ENCODE assay signal across 8 cellular contexts in the genomic region with DNA sequence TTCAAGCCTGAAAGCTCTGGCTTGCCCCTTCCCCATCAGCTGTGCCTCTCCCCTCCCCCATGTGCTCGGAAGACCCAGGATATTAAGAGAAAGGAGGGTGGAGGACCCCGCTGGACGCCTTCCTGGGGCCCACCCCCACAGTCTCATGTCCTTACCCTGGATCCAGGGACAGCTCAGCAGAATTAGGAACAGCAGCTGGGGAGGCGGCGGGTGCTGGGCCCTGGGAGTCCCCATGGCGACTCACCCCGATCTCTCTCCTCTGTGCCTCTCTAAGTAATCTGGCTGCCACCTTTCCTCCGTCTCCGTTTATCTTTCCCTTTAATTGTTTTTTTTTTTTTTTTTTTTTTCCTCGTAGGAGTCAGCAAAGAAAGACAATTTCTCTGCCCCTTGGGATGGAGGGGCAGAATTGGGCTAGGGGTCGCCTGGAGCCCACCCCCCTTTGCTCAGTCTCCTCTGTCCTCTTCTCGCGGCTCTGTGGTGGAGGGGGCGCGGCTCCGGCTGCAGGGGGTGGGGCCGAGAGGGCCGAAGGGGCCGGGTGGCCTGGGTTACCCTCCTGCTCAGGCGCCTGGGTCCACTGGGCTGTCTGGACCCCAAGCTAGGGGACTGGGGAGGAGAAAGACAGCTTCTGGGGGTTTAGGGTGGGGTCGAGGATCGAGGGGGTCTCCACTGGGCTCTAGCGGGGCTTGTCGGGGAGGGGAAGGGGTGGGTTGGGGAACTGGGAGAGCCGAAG. TPM values are rescaled to one million over a fixed set of nuclear protein-coding genes. Genes with fewer than 3 reads are reported as not detected.
A peak's percentile ranks its signal among the peaks of the same experiment; 100 is the strongest.
DNase-seq lines count a peak whose midpoint lies in the region; ATAC-seq and TF ChIP-seq lines count a peak whose summit lies in the region.

No MANE protein-coding gene starts in this region.

- DNase-seq in COLO668 (lab: John Stamatoyannopoulos, UW; ENCODE audit: unreplicated experiment) (peak; percentile 80), IMR-90 (no peak), astrocyte of the cerebellum (ENCODE audit: low read depth) (no peak), mesendoderm (no peak), hippocampal formation (lab: John Stamatoyannopoulos, UW) (no peak), GOT3 (lab: John Stamatoyannopoulos, UW) (no peak)
- DNase-seq in activated CD4-positive, alpha-beta T cell treated with anti-CD3 and anti-CD28 coated beads for 4 hours: no peak

- H2AFZ ChIP-seq in IMR-90 (replicated peaks; ENCODE audit: low read length, poor library complexity): peak overlapping the region; percentile 77

- no peak overlapping the region for H2BK20ac ChIP-seq in IMR-90 (ENCODE audit: low read depth, low read length)

- H3K27me3 ChIP-seq in IMR-90 (ENCODE audit: control insufficient read depth, insufficient read depth, low read length) (peaks cover 5% of the 10 kb centered on the region; the same call in 1 of the 2 replicates), mesendoderm (ENCODE audit: insufficient read depth, low read length, poor library complexity) (no peaks in the 10 kb centered on the region)

- peak; percentile 50 for ATAC-seq in IMR-90 (ENCODE audit: low read depth)
- no peak for ATAC-seq in HG03196 (IDR thresholded peaks at IDR 0.05; ENCODE audit: unreplicated experiment)

- H3K9ac ChIP-seq in IMR-90 (ENCODE audit: low read depth, low read length): peak overlapping the region; percentile 55
- peak overlapping the region; percentile 87 for H3K9ac ChIP-seq in mesendoderm (ENCODE audit: low read length)

- H3K18ac ChIP-seq in IMR-90 (ENCODE audit: low read depth, low read length) (no peak overlapping the region), mesendoderm (ENCODE audit: low read length) (peak overlapping the region; percentile 51)

- no peak overlapping the region for H2BK15ac ChIP-seq in IMR-90 (ENCODE audit: low read depth, low read length)
- H2BK15ac ChIP-seq in mesendoderm (replicated peaks; ENCODE audit: low read depth): no peak overlapping the region

- peak overlapping the region; percentile 47 for H3K4me3 ChIP-seq in IMR-90 (ENCODE audit: insufficient read depth, low read depth, low read length)
- peak overlapping the region; percentile 55 for H3K4me3 ChIP-seq in astrocyte of the cerebellum (ENCODE audit: low read depth, low read length)
- H3K4me3 ChIP-seq in mesendoderm (ENCODE audit: low read length): peak overlapping the region; percentile 59

- H2BK5ac ChIP-seq in IMR-90 (ENCODE audit: low read depth, low read length, poor library complexity, severe bottlenecking) (peak overlapping the region; percentile 38), mesendoderm (ENCODE audit: low read length) (no peak overlapping the region)

- H3K4ac ChIP-seq in IMR-90 (ENCODE audit: low read depth, low read length) (no peak overlapping the region), mesendoderm (ENCODE audit: low read depth, low read length) (no peak overlapping the region)

- H4K5ac ChIP-seq in IMR-90 (ENCODE audit: low read depth, low read length) (no peak overlapping the region), mesendoderm (ENCODE audit: low read length) (no peak overlapping the region)

- peaks cover 6% of the 10 kb centered on the region for H3K9me1 ChIP-seq in IMR-90 (ENCODE audit: insufficient read depth, low read length)

- H3K79me1 ChIP-seq in IMR-90 (ENCODE audit: low read depth in 1 of 2, low read length in 2 of 2) (peaks cover 8 to 25% of the 10 kb centered on the region in 2 experiments; a peak in 3 of 4 replicates), mesendoderm (ENCODE audit: low read length) (peaks cover 6% of the 10 kb centered on the region)

- POLR2A ChIA-PET in IMR-90 (lab: Charles Lee; ENCODE audit: unreplicated experiment): interaction anchor here (0.6 kb wide), 1 partner anchor 64 kb away, joined by 3 read pairs; no protein-coding TSS in a partner anchor

- no peak for TF ChIP-seq CTCF in IMR-90 (conservative IDR thresholded peaks at IDR 0.05; ENCODE audit: low read depth, low read length)
- TF ChIP-seq CTCF in astrocyte of the cerebellum (IDR thresholded peaks at IDR 0.05; ENCODE audit: low read depth, low read length, missing control alignments): no peak

- H3K4me2 ChIP-seq in IMR-90 (ENCODE audit: low read depth, low read length) (peak overlapping the region; percentile 77), mesendoderm (ENCODE audit: low read length) (peak overlapping the region; percentile 74)

- H4K91ac ChIP-seq in IMR-90 (ENCODE audit: insufficient read depth, low read depth, low read length): peak overlapping the region; percentile 69; the same call in 1 of the 2 replicates

- H3K4me1 ChIP-seq in IMR-90 (ENCODE audit: control insufficient read depth, insufficient read depth, low read length) (peaks cover 10% of the 10 kb centered on the region), mesendoderm (ENCODE audit: control insufficient read depth, low read depth, low read length) (peaks cover 3% of the 10 kb centered on the region)

- H3K23ac ChIP-seq in IMR-90 (ENCODE audit: low read depth, low read length) (no peak overlapping the region), mesendoderm (ENCODE audit: low read length) (no peak overlapping the region)

- 20% methylated on average over 1 of the region's 25 CpGs; no CpG with 5 or more reads in 1 of the 2 experiments for WGBS in IMR-90 (ENCODE audit: extremely low coverage in 2 of 2, insufficient read length in 1 of 2), 2 experiments
- WGBS in mesendoderm (ENCODE audit: extremely low coverage, insufficient coverage, low lambda C conversion rate): no CpG with 5 or more reads among the region's 25 CpGs

- H4K8ac ChIP-seq in IMR-90 (ENCODE audit: low read depth in 2 of 2, low read length in 2 of 2) (peak overlapping the region in 1 of 2 experiments; percentile 34; a peak in 1 of 4 replicates), mesendoderm (ENCODE audit: low read depth, low read length) (no peak overlapping the region)

- H3K27ac ChIP-seq in IMR-90 (ENCODE audit: insufficient read depth, low read length) (peak overlapping the region; percentile 59), mesendoderm (ENCODE audit: low read depth, low read length) (no peak overlapping the region)

- no peak for TF ChIP-seq RAD21 in IMR-90 (IDR thresholded peaks at IDR 0.05; ENCODE audit: low read length)

- CTCF ChIA-PET in IMR-90 (lab: Yijun Ruan, JAX): interaction anchor here (0.7 to 0.9 kb wide), 2 partner anchors 18 to 107 kb away, joined by 3 read pairs; no protein-coding TSS in a partner anchor

- H2BK120ac ChIP-seq in IMR-90 (ENCODE audit: low read depth, low read length): no peak overlapping the region
- no peak overlapping the region for H2BK120ac ChIP-seq in mesendoderm (ENCODE audit: low read depth, low read length)

- in situ Hi-C loops in IMR-90 (cut with MboI; ENCODE audit: low sequenced_read_pairs) (no loop called here), astrocyte of the cerebellum (cut with HindIII; ENCODE audit: low sequenced_read_pairs) (no loop called here)

- no peaks in the 10 kb centered on the region for H3K79me2 ChIP-seq in mesendoderm (ENCODE audit: control insufficient read depth, insufficient read depth, low read length)

- no peak overlapping the region for H3K14ac ChIP-seq in IMR-90 (replicated peaks; ENCODE audit: low read depth, low read length)

- peaks cover 7% of the 10 kb centered on the region for H4K20me1 ChIP-seq in IMR-90 (ENCODE audit: insufficient read depth, low read length)

- peak overlapping the region; percentile 51; the same call in 1 of the 2 replicates for H3K56ac ChIP-seq in IMR-90 (ENCODE audit: extremely low read depth, insufficient read depth, low read length)
- H3K56ac ChIP-seq in mesendoderm (ENCODE audit: low read length): peak overlapping the region; percentile 91

- H3K9me3 ChIP-seq in IMR-90 (ENCODE audit: control insufficient read depth, insufficient read depth, low read length): no peaks in the 10 kb centered on the region

- intact Hi-C loops in IMR-90 (cut with micrococcal nuclease): no loop called here

- dilution Hi-C loops in IMR-90 (cut with HindIII; ENCODE audit: low sequenced_read_pairs, unreplicated experiment): no loop called here

- BruUV-seq in IMR-90 (replicated peaks; lab: Mats Ljungman, UMichigan): no TSS peak

- no peak overlapping the region for H2AK9ac ChIP-seq in IMR-90 (replicated peaks; ENCODE audit: low read depth, low read length, poor library complexity)

- TF ChIP-seq POLR2A in IMR-90 (IDR thresholded peaks at IDR 0.05; ENCODE audit: low read depth, low read length): no peak

- 0 out of 2 replicates have a peak, but pooled peaks cover 4% of the 10 kb centered on the region for H3K36me3 ChIP-seq in IMR-90 (ENCODE audit: control insufficient read depth, insufficient read depth, low read length)
- no peaks in the 10 kb centered on the region for H3K36me3 ChIP-seq in mesendoderm (ENCODE audit: control insufficient read depth, insufficient read depth, low read length)

- H2AK5ac ChIP-seq in IMR-90 (ENCODE audit: low read depth, low read length) (no peak overlapping the region), mesendoderm (ENCODE audit: low read length) (no peak overlapping the region)

TF ChIP-seq in IMR-90, 13 proteins besides CTCF, POLR2A, EP300 and RAD21 (continues in another document):
- TF ChIP-seq MAZ (IDR thresholded peaks at IDR 0.05; ENCODE audit: borderline replicate concordance, low read depth, low read length) (no peak), RCOR1 (IDR thresholded peaks at IDR 0.05; ENCODE audit: insufficient replicate concordance, low read length) (no peak), BHLHE40 (IDR thresholded peaks at IDR 0.05; ENCODE audit: low read depth, low read length) (no peak)

RNA-seq across cellular contexts. Expression of a gene that starts 0.4 kb away (rescaled TPM):
- total RNA-seq in IMR-90 (2012; rRNA removed): 0.72 and 0.83 TPM in 2 replicates
- polyA plus RNA-seq in IMR-90 (2012; rRNA removed): 10.0 and 10.5 TPM in 2 replicates
- 8.2 and 18.4 TPM in 2 replicates for polyA plus RNA-seq in IMR-90 (2012; cell fraction: cytosol; rRNA removed)
- polyA plus RNA-seq in IMR-90 (2012; cell fraction: nucleus; rRNA removed; ENCODE audit: low replicate concordance): 5.8 and 12.6 TPM in 2 replicates
- polyA plus RNA-seq in mesendoderm (2013, experiment 1 of 2): 21.1 TPM
- 19.7 TPM for polyA plus RNA-seq in mesendoderm (2013, experiment 2 of 2)

RNA-seq across cellular contexts. Expression of a gene that starts 1.3 kb away (rescaled TPM):
- 4.1 and 4.2 TPM in 2 replicates for total RNA-seq in IMR-90 (2012; rRNA removed)
- polyA plus RNA-seq in IMR-90 (2012; rRNA removed): 14.5 and 15.7 TPM in 2 replicates
- 11.4 and 18.3 TPM in 2 replicates for polyA plus RNA-seq in IMR-90 (2012; cell fraction: cytosol; rRNA removed)
- polyA plus RNA-seq in IMR-90 (2012; cell fraction: nucleus; rRNA removed; ENCODE audit: low replicate concordance): 7.8 and 18.8 TPM in 2 replicates
- polyA plus RNA-seq in mesendoderm (2013, experiment 1 of 2): 3.9 TPM
- polyA plus RNA-seq in mesendoderm (2013, experiment 2 of 2): 3.7 TPM

RNA-seq across cellular contexts. Expression of a gene that starts 27.1 kb away (rescaled TPM):
- total RNA-seq in IMR-90 (2012; rRNA removed): 3.1 and 4.1 TPM in 2 replicates
- polyA plus RNA-seq in IMR-90 (2012; rRNA removed): 20.7 and 22.2 TPM in 2 replicates
- polyA plus RNA-seq in IMR-90 (2012; cell fraction: cytosol; rRNA removed): 19.7 and 25.2 TPM in 2 replicates
- 81.0 and 169 TPM in 2 replicates for polyA plus RNA-seq in IMR-90 (2012; cell fraction: nucleus; rRNA removed; ENCODE audit: low replicate concordance)
- 6.0 TPM for polyA plus RNA-seq in mesendoderm (2013, experiment 1 of 2)
- 5.8 TPM for polyA plus RNA-seq in mesendoderm (2013, experiment 2 of 2)

RNA-seq across cellular contexts. Expression of a gene that starts 35.9 kb away (rescaled TPM):
- 47.1 and 48.3 TPM in 2 replicates for total RNA-seq in IMR-90 (2012; rRNA removed)
- 100 and 111 TPM in 2 replicates for polyA plus RNA-seq in IMR-90 (2012; rRNA removed)
- polyA plus RNA-seq in IMR-90 (2012; cell fraction: cytosol; rRNA removed): 116 and 168 TPM in 2 replicates
- 48.4 and 91.2 TPM in 2 replicates for polyA plus RNA-seq in IMR-90 (2012; cell fraction: nucleus; rRNA removed; ENCODE audit: low replicate concordance)
- 47.5 TPM for polyA plus RNA-seq in mesendoderm (2013, experiment 1 of 2)
- polyA plus RNA-seq in mesendoderm (2013, experiment 2 of 2): 46.8 TPM
